Comparison of ENCODE assay signal across 8 cellular contexts in the genomic region with DNA sequence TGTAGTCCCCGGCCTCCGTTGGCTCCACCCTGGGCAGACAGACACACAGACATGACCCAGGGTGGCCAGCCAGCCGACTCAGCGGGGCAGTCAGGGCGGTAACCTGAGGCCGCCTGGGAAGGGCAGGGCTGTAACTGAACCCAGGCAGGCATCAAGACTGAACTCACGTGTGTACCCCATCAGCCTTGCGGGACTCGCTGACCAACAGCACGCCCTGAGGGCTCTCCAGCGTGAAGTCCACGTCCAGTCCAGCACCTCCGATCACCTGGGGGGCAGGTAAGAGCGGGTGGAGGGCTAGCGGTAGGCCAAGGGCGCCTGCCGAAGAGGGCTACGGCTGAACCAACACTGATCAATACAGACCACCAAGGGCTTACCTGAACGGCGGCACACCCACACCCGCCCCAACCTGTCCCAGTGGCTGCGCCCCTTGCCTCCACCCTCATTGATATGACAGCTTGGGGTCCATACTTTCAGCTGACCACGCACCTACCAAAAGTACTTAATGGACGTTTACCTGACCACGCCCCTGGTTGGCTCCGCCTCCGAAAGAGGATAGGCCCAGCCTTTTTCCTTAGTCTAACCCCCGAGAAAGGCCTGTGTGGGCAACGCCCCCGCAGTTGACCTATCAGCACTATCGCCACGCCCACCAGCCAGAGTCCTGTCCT. TPM values are rescaled to one million over a fixed set of nuclear protein-coding genes. Genes with fewer than 3 reads are reported as not detected.
A peak's percentile ranks its signal among the peaks of the same experiment; 100 is the strongest.
DNase-seq lines count a peak whose midpoint lies in the region; ATAC-seq, FAIRE-seq and TF ChIP-seq lines count a peak whose summit lies in the region.

No MANE protein-coding gene starts in this region.

- CTCF ChIA-PET in OCI-LY7 (lab: Charles Lee; ENCODE audit: unreplicated experiment), result interaction anchor here (0.5 to 1.4 kb wide), 4 partner anchors 23 to 430 kb away, joined by 3 to 10 read pairs (median 8); no protein-coding TSS in a partner anchor

- DNase-seq in GM12892 (ENCODE audit: insufficient read length), result peak; percentile 98
- DNase-seq in OCI-LY7 (ENCODE audit: low spot score), result no peak
- DNase-seq in epidermal melanocyte (ENCODE audit: insufficient read length, low spot score), result peak; percentile 99
- no peak for DNase-seq in GM03348 (ENCODE audit: low spot score)
- no peak for DNase-seq in NCI-H774 (lab: John Stamatoyannopoulos, UW)

- peak overlapping the region; percentile 33 for H3K4me2 ChIP-seq in OCI-LY7 (ENCODE audit: low read length)

- H3K36me3 ChIP-seq in OCI-LY7 (ENCODE audit: insufficient read depth, low read length), result peaks cover 37% of the 10 kb centered on the region

- intact Hi-C loops in OCI-LY7 (cut with micrococcal nuclease; ENCODE audit: unreplicated experiment), result loop anchor here (5.0 kb wide), 1 partner anchor 268 kb away; a partner anchor contains a TSS

- H3K4me3 ChIP-seq in OCI-LY7 (ENCODE audit: low read depth, low read length, poor library complexity, severe bottlenecking), result peak overlapping the region; percentile 74

- H3K36me3 Mint-ChIP-seq in nephron (ENCODE audit: low read depth), result peaks cover 20% of the 10 kb centered on the region

- no peaks in the 10 kb centered on the region for H3K27me3 Mint-ChIP-seq in nephron (ENCODE audit: low read depth)

- POLR2A ChIA-PET in OCI-LY7 (lab: Charles Lee), result interaction anchor here (0.9 to 1.3 kb wide), 3 partner anchors 29 to 118 kb away, joined by 3 to 11 read pairs (median 6); a partner anchor contains a TSS

- TF ChIP-seq CTCF in OCI-LY7 (conservative IDR thresholded peaks at IDR 0.05; ENCODE audit: low read length), result no peak
- no peak for TF ChIP-seq CTCF in nephron (IDR thresholded peaks at IDR 0.05; ENCODE audit: unreplicated experiment in 3 of 3)

- H3K9me3 Mint-ChIP-seq in nephron, result peaks cover 15% of the 10 kb centered on the region

- peaks cover 26% of the 10 kb centered on the region for H3K4me1 ChIP-seq in OCI-LY7 (ENCODE audit: insufficient read depth, low read length, poor library complexity, severe bottlenecking)

- no peak for TF ChIP-seq POLR2A in GM12892 (IDR thresholded peaks at IDR 0.05; ENCODE audit: low read depth, low read length)

- H3K79me2 ChIP-seq in OCI-LY7 (ENCODE audit: insufficient read depth, low read depth, low read length), result no peaks in the 10 kb centered on the region; the same call in 1 of the 2 replicates

- H2AFZ ChIP-seq in OCI-LY7 (ENCODE audit: low read length), result no peak overlapping the region

- BruUV-seq in OCI-LY7 (replicated peaks; lab: Mats Ljungman, UMichigan), result no TSS peak

- no peaks in the 10 kb centered on the region for H4K20me1 ChIP-seq in OCI-LY7 (ENCODE audit: insufficient read depth, low read length)

- peak overlapping the region; percentile 100 for H3K27ac Mint-ChIP-seq in nephron

- H3K9me3 ChIP-seq in OCI-LY7 (ENCODE audit: low read length), result no peaks in the 10 kb centered on the region; the same call in 1 of the 2 replicates

- no peak for ATAC-seq in GM19023 (IDR thresholded peaks at IDR 0.05; ENCODE audit: unreplicated experiment)
- ATAC-seq in GM19455 (IDR thresholded peaks at IDR 0.05; ENCODE audit: unreplicated experiment), result no peak

- peaks cover 12% of the 10 kb centered on the region for H3K4me1 Mint-ChIP-seq in nephron

- peak; percentile 95 for FAIRE-seq in GM12892 (lab: Jason Lieb, UNC)

- H3K9me2 ChIP-seq in OCI-LY7 (ENCODE audit: insufficient read depth, low read length), result no peaks in the 10 kb centered on the region

- H3K4me3 Mint-ChIP-seq in nephron, result peak overlapping the region; percentile 90 to 95 (median 94)

- peak overlapping the region; percentile 84 for H3K27ac ChIP-seq in OCI-LY7 (ENCODE audit: low read depth, low read length, poor library complexity, severe bottlenecking)

RNA-seq across cellular contexts. Expression of a gene that starts 0.8 kb away (rescaled TPM):
- 10.2 TPM for polyA plus RNA-seq in GM12892 (2012; ENCODE audit: missing spikeins)
- total RNA-seq in OCI-LY7 (2014; rRNA removed; shearing (Covaris generic)), result 20.8 and 22.5 TPM in 2 replicates
- 13.2 and 13.7 TPM in 2 replicates for total RNA-seq in OCI-LY7 (2022)

RNA-seq across cellular contexts. Expression of a gene that starts 13.0 kb away (rescaled TPM):
- polyA plus RNA-seq in GM12892 (2012; ENCODE audit: missing spikeins), result 5.8 TPM
- total RNA-seq in OCI-LY7 (2014; rRNA removed; shearing (Covaris generic)), result 4.2 and 5.2 TPM in 2 replicates
- 4.9 and 7.5 TPM in 2 replicates for total RNA-seq in OCI-LY7 (2022)

RNA-seq across cellular contexts. Expression of a gene that starts 36.1 kb away (rescaled TPM):
- 43.0 TPM for polyA plus RNA-seq in GM12892 (2012; ENCODE audit: missing spikeins)
- 35.1 and 41.2 TPM in 2 replicates for total RNA-seq in OCI-LY7 (2014; rRNA removed; shearing (Covaris generic))
- total RNA-seq in OCI-LY7 (2022), result 107 and 108 TPM in 2 replicates

Comparison
In these comparisons a context has a peak if more than half of its experiments do, and no peak if none do; other contexts are left out.
1. DNase-seq: peak in GM12892 (single experiment) and epidermal melanocyte (single experiment); none in OCI-LY7 (single experiment), GM03348 (single experiment) and NCI-H774 (single experiment).